ENCODE assay signal across 32 cellular contexts in the genomic region with DNA sequence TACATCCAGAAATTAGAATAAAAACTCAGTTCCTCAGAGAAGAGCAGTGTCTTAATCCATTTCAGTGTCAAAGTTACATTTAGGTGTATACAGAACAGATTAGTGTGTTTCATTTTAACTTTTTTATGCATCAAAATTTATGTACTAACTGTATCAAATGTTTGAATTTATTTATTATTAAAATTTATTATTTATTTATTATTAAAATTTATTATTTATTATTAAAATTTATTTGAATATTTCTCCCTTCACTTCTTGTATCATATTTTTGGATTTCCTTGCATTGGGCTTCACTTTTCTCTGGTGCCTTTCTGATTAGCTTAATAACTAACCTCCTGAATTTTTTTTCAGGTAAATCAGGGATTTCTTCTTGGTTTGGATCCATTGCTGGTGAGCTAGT. TPM values are rescaled to one million over a fixed set of nuclear protein-coding genes. Genes with fewer than 3 reads are reported as not detected.
"Had no signal": no experiment of that assay in that cellular context is flagged by ENCODE, and none has a peak within 500 bp of the region (broad histone marks: within the 10 kb centered on the region; RNA-seq: fewer than 3 reads in every experiment).

No MANE protein-coding gene starts in this region.

- H3K27me3 ChIP-seq: ascending aorta, brain microvascular endothelial cell, esophagus squamous epithelium, gastrocnemius medialis, suprapubic skin, tibial artery, upper lobe of right lung had no signal

- H3K27ac Mint-ChIP-seq: activated CD4-positive, alpha-beta memory T cell treated with anti-CD3 and anti-CD28 coated beads for 36 hours; activated CD4-positive, alpha-beta T cell treated with anti-CD3 and anti-CD28 coated beads, Interleukin-2, amount 10 ng/mL, durations not matched to agents 24 days and 14 days; activated naive CD4-positive, alpha-beta T cell treated with anti-CD3 and anti-CD28 coated beads, Interleukin-2, amount 10 ng/mL, durations not matched to agents 7 days and 5 days; activated naive CD8-positive, alpha-beta T cell treated with anti-CD3 and anti-CD28 coated beads, Interleukin-2, amount 10 ng/mL, durations not matched to agents 7 days and 5 days; activated T-helper 1 cell treated with anti-CD3 and anti-CD28 coated beads, Interleukin-12 subunit alpha, Interleukin-12 subunit beta, Interleukin-2, Interleukin-4 antibody, amounts not matched to agents 30 ng/mL and 10 ng/mL and 1 ng/mL, durations not matched to agents 14 hours and 24 hours and 36 hours; naive thymus-derived CD4-positive, alpha-beta T cell; T-helper 17 cell had no signal

- ATAC-seq: gastrocnemius medialis; left lobe of liver; lower lobe of right lung; naive thymus-derived CD4-positive, alpha-beta T cell; T-helper 17 cell; upper lobe of right lung had no signal

- H3K36me3 Mint-ChIP-seq: activated CD4-positive, alpha-beta memory T cell treated with anti-CD3 and anti-CD28 coated beads for 36 hours had no signal

- H3K4me3 ChIP-seq: ascending aorta, esophagus squamous epithelium, gastrocnemius medialis, lower lobe of right lung, psoas muscle, suprapubic skin, tibial artery, upper lobe of right lung had no signal

- H3K27ac ChIP-seq: ascending aorta, esophagus squamous epithelium, gastrocnemius medialis, lower lobe of right lung, parathyroid adenoma, psoas muscle, suprapubic skin, tibial artery, upper lobe of right lung, WERI-Rb-1 had no signal

- H3K9me3 ChIP-seq: ascending aorta, gastrocnemius medialis, lower lobe of right lung, psoas muscle, suprapubic skin, tibial artery, upper lobe of right lung had no signal

- H3K27me3 Mint-ChIP-seq: activated CD4-positive, alpha-beta memory T cell treated with anti-CD3 and anti-CD28 coated beads for 36 hours; activated CD4-positive, alpha-beta T cell treated with anti-CD3 and anti-CD28 coated beads, Interleukin-2, amount 10 ng/mL, durations not matched to agents 24 days and 14 days; activated naive CD4-positive, alpha-beta T cell treated with anti-CD3 and anti-CD28 coated beads, Interleukin-2, amount 10 ng/mL, durations not matched to agents 7 days and 5 days; activated naive CD8-positive, alpha-beta T cell treated with anti-CD3 and anti-CD28 coated beads, Interleukin-2, amount 10 ng/mL, durations not matched to agents 7 days and 5 days; naive thymus-derived CD4-positive, alpha-beta T cell; T-helper 17 cell had no signal

- H3K36me3 ChIP-seq: ascending aorta, brain microvascular endothelial cell, esophagus squamous epithelium, gastrocnemius medialis, lower lobe of right lung, suprapubic skin, tibial artery, upper lobe of right lung, WERI-Rb-1 had no signal

- H3K4me3 Mint-ChIP-seq: activated CD4-positive, alpha-beta memory T cell treated with anti-CD3 and anti-CD28 coated beads for 36 hours; activated CD4-positive, alpha-beta T cell treated with anti-CD3 and anti-CD28 coated beads, Interleukin-2, amount 10 ng/mL, durations not matched to agents 24 days and 14 days; activated naive CD4-positive, alpha-beta T cell treated with anti-CD3 and anti-CD28 coated beads, Interleukin-2, amount 10 ng/mL, durations not matched to agents 7 days and 5 days; activated naive CD8-positive, alpha-beta T cell treated with anti-CD3 and anti-CD28 coated beads, Interleukin-2, amount 10 ng/mL, durations not matched to agents 7 days and 5 days; activated T-helper 1 cell treated with anti-CD3 and anti-CD28 coated beads, Interleukin-12 subunit alpha, Interleukin-12 subunit beta, Interleukin-2, Interleukin-4 antibody, amounts not matched to agents 30 ng/mL and 10 ng/mL and 1 ng/mL, durations not matched to agents 14 hours and 24 hours and 36 hours; naive thymus-derived CD4-positive, alpha-beta T cell; T-helper 17 cell had no signal

- H3K4me1 ChIP-seq: ascending aorta, gastrocnemius medialis, lower lobe of right lung, parathyroid adenoma, psoas muscle, suprapubic skin, tibial artery, upper lobe of right lung had no signal

- DNase-seq: activated CD4-positive, alpha-beta memory T cell treated with anti-CD3 and anti-CD28 coated beads for 36 hours; activated CD4-positive, alpha-beta T cell treated with anti-CD3 and anti-CD28 coated beads, Interleukin-2, amount 10 ng/mL, durations not matched to agents 24 days and 14 days; activated CD4-positive, CD25-positive, alpha-beta regulatory T cell treated with anti-CD3 and anti-CD28 coated beads, Interleukin-2, amount 50 U/mL, for 72 hours; activated CD8-positive, alpha-beta memory T cell treated with anti-CD3 and anti-CD28 coated beads, Interleukin-2, amount 50 U/mL, for 4 hours; activated gamma-delta T cell; activated naive CD4-positive, alpha-beta T cell treated with anti-CD3 and anti-CD28 coated beads, Interleukin-2, amount 10 ng/mL, durations not matched to agents 7 days and 5 days; activated naive CD8-positive, alpha-beta T cell treated with anti-CD3 and anti-CD28 coated beads, Interleukin-2, amount 10 ng/mL, durations not matched to agents 7 days and 5 days; activated T-cell treated with anti-CD3 and anti-CD28 coated beads, Interleukin-2, amount 50 U/mL, for 1 hour; brain microvascular endothelial cell; caudate nucleus; esophagus squamous epithelium; gastrocnemius medialis; glutamatergic neuron; lower lobe of right lung; naive thymus-derived CD4-positive, alpha-beta T cell; psoas muscle; stimulated activated CD4-positive, alpha-beta T cell treated with anti-CD3 and anti-CD28 coated beads, Interleukin-15, amount 100 ng/mL, for 24 hours; stimulated activated CD4-positive, alpha-beta T cell treated with anti-CD3 and anti-CD28 coated beads, Interleukin-2, amount 100 ng/mL, for 24 hours; T-helper 17 cell; T1000; tibial artery; upper lobe of right lung; WERI-Rb-1 had no signal

RNA-seq across cellular contexts. Expression of a gene that starts 2.3 kb away (rescaled TPM):
- total RNA-seq: ascending aorta had no signal

RNA-seq across cellular contexts. Expression of a gene that starts 12.3 kb away (rescaled TPM):
- total RNA-seq: activated CD4-positive, alpha-beta memory T cell treated with anti-CD3 and anti-CD28 coated beads for 36 hours; activated CD4-positive, alpha-beta T cell treated with anti-CD3 and anti-CD28 coated beads, Interleukin-2, amount 10 ng/mL, durations not matched to agents 24 days and 14 days; activated CD8-positive, alpha-beta memory T cell treated with anti-CD3 and anti-CD28 coated beads for 36 hours; activated naive CD8-positive, alpha-beta T cell treated with anti-CD3 and anti-CD28 coated beads, Interleukin-2, amount 10 ng/mL, durations not matched to agents 7 days and 5 days; activated T-helper 1 cell treated with anti-CD3 and anti-CD28 coated beads, Interleukin-12 subunit alpha, Interleukin-12 subunit beta, Interleukin-2, Interleukin-4 antibody, amounts not matched to agents 30 ng/mL and 10 ng/mL and 1 ng/mL, durations not matched to agents 14 hours and 24 hours and 36 hours; ascending aorta; chondrocyte; gastrocnemius medialis; kidney epithelial cell; left lobe of liver; lower lobe of right lung; psoas muscle; T-helper 17 cell; upper lobe of right lung had no signal
- polyA plus RNA-seq: naive thymus-derived CD4-positive, alpha-beta T cell; neural cell; psoas muscle had no signal

RNA-seq across cellular contexts. Expression of a gene that starts 32.0 kb away (rescaled TPM):
- total RNA-seq: activated CD4-positive, alpha-beta memory T cell treated with anti-CD3 and anti-CD28 coated beads for 36 hours had no signal
- polyA plus RNA-seq: naive thymus-derived CD4-positive, alpha-beta T cell had no signal

RNA-seq across cellular contexts. Expression of a gene that starts 45.3 kb away (rescaled TPM):
- total RNA-seq: activated CD4-positive, alpha-beta memory T cell treated with anti-CD3 and anti-CD28 coated beads for 36 hours; ascending aorta had no signal
- polyA plus RNA-seq: naive thymus-derived CD4-positive, alpha-beta T cell; neural cell had no signal
